ENCODE assay signal across 9 cellular contexts in the genomic region with DNA sequence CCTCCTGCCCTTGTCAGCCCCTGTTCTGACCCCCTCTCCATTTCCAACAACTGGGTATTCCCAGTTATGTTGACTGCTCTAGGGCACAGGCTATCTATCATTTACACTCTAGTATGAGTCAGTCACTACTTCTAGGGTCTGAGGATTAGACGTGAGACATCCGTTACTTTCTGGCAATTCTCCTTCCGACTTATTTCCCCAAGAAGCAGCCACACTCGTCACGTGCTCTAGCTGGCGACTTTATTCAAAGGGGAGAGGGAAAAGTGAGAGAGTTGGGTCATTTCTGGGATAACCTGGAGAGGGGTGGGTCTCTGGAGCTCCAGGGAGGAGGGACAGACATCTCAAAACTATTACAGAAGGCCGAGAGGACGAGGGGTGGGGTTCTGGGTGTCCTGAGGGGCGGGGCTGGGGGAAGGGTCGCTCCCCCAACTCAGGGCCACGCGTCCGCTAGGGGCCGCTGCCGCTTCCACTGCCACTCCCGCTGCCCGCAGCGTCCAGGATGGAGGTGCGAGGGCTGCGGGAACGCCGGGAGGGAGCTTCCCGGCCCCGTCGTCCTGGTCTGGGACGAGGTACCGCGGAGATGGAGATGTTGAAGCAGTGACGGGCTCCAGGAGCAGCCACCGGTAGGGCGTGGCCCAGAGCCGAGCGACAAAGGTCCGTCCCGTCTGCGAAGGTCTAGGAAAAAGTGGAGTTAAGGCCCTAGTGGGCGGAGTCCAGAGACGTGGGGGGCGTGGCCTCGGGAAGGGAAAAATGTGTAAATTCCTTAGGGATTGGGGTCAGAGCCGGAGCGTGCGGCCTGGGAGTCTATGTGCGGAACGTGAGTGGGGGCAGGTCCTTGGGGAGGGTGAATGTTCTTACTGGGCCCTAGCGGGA. TPM values are rescaled to one million over a fixed set of nuclear protein-coding genes. Genes with fewer than 3 reads are reported as not detected.
DNase-seq lines count a peak whose midpoint lies in the region; ATAC-seq and TF ChIP-seq lines count a peak whose summit lies in the region.
"Had no signal": no experiment of that assay in that cellular context is flagged by ENCODE, and none has a peak within 500 bp of the region (broad histone marks: within the 10 kb centered on the region; RNA-seq: fewer than 3 reads in every experiment).

No MANE protein-coding gene starts in this region.

- H3K4me3 ChIP-seq in mammary epithelial cell (replicated peaks in 1 of 3; ENCODE audit: insufficient read depth in 1 of 3, low read depth in 2 of 3, low read length in 3 of 3), result no peak overlapping the region
- peak overlapping the region in 1 of 3 donors; percentile 35 for H3K4me3 ChIP-seq in breast epithelium
- no peak overlapping the region for H3K4me3 ChIP-seq in foreskin fibroblast (ENCODE audit: low read depth in 1 of 2, low read length in 2 of 2)
- no peak overlapping the region for H3K4me3 ChIP-seq in prostate gland

- no peaks in the 10 kb centered on the region for H3K79me2 ChIP-seq in mammary epithelial cell (ENCODE audit: insufficient read depth, low read length)

- no peaks in the 10 kb centered on the region for H3K27me3 ChIP-seq in mammary epithelial cell (ENCODE audit: insufficient read depth, low read length)
- H3K27me3 ChIP-seq in breast epithelium, result peaks cover 5 to 52% of the 10 kb centered on the region in 2 donors
- peaks cover 4% of the 10 kb centered on the region for H3K27me3 ChIP-seq in prostate gland (replicated peaks; ENCODE audit: insufficient read depth)

- CTCF ChIA-PET in mammary epithelial cell (lab: Charles Lee; ENCODE audit: low non-redundant PET) (interaction anchor here (0.6 kb wide), 1 partner anchor 68 kb away, joined by 3 read pairs; no protein-coding TSS in a partner anchor), RWPE1 (lab: Yijun Ruan, JAX) (interaction anchor here (0.5 to 1.7 kb wide), 3 partner anchors 8 to 31 kb away, joined by 3 to 8 read pairs (median 6); no protein-coding TSS in a partner anchor)

- no peaks in the 10 kb centered on the region for H4K20me1 ChIP-seq in mammary epithelial cell (ENCODE audit: insufficient read depth, low read length)

- no peaks in the 10 kb centered on the region for H3K4me1 Mint-ChIP-seq in type B pancreatic cell (ENCODE audit: unreplicated experiment)

- H3K9me3 ChIP-seq in mammary epithelial cell (replicated peaks; ENCODE audit: insufficient read depth, low read length) (no peaks in the 10 kb centered on the region), breast epithelium (no peaks in the 10 kb centered on the region), prostate gland (no peaks in the 10 kb centered on the region)

- BruUV-seq in mammary epithelial cell (replicated peaks; lab: Mats Ljungman, UMichigan), result no TSS peak

- in situ Hi-C loops in mammary epithelial cell (cut with MboI; ENCODE audit: low sequenced_read_pairs in 2 of 2), result no loop called here

- peak overlapping the region; percentile 76 for H2AFZ ChIP-seq in mammary epithelial cell (ENCODE audit: low read depth, low read length)

- H3K4me1 ChIP-seq in mammary epithelial cell (ENCODE audit: insufficient read depth, low read length) (peaks cover 7% of the 10 kb centered on the region), breast epithelium (no peaks in the 10 kb centered on the region), prostate gland (replicated peaks) (no peaks in the 10 kb centered on the region)

- H3K27ac ChIP-seq in mammary epithelial cell (ENCODE audit: insufficient read depth, low read depth, low read length), result no peak overlapping the region
- H3K27ac ChIP-seq in breast epithelium, result no peak overlapping the region
- no peak overlapping the region for H3K27ac ChIP-seq in RWPE1
- no peak overlapping the region for H3K27ac ChIP-seq in prostate gland

- WGBS in mammary epithelial cell (ENCODE audit: low coverage, missing lambda C conversion rate), result 11% methylated on average over 8 of the region's 46 CpGs
- 6% methylated on average over 46 of the region's 46 CpGs for WGBS in prostate gland

- no peak for TF ChIP-seq POLR2A in breast epithelium (IDR thresholded peaks at IDR 0.05)
- TF ChIP-seq POLR2A in prostate gland (IDR thresholded peaks at IDR 0.05), result no peak

- H3K36me3 ChIP-seq in mammary epithelial cell (ENCODE audit: insufficient read depth, low read length) (no peaks in the 10 kb centered on the region), breast epithelium (no peaks in the 10 kb centered on the region), prostate gland (no peaks in the 10 kb centered on the region)

- peaks cover 3% of the 10 kb centered on the region for H3K36me3 Mint-ChIP-seq in type B pancreatic cell

- dilution Hi-C loops in mammary epithelial cell (cut with HindIII; ENCODE audit: low sequenced_read_pairs), result no loop called here

- H3K4me2 ChIP-seq in mammary epithelial cell (ENCODE audit: insufficient read depth, low read depth, low read length), result peak overlapping the region; percentile 38

- peak; percentile 18 to 47 for TF ChIP-seq CTCF in mammary epithelial cell (conservative IDR thresholded peaks at IDR 0.05 in 1 of 2, IDR thresholded peaks at IDR 0.05 in 1 of 2; ENCODE audit: extremely low read depth in 1 of 2, insufficient read depth in 1 of 2, low read depth in 1 of 2, low read length in 2 of 2)
- TF ChIP-seq CTCF in breast epithelium (IDR thresholded peaks at IDR 0.05), result no peak
- TF ChIP-seq CTCF in RWPE1 (conservative IDR thresholded peaks at IDR 0.05; ENCODE audit: low read depth), result peak; percentile 29; the same call in 1 of the 2 replicates
- TF ChIP-seq CTCF in foreskin fibroblast (IDR thresholded peaks at IDR 0.05; ENCODE audit: low read depth, low read length), result peak; percentile 25
- peak; percentile 77 for TF ChIP-seq CTCF in type B pancreatic cell (conservative IDR thresholded peaks at IDR 0.05)
- TF ChIP-seq CTCF in prostate gland (IDR thresholded peaks at IDR 0.05), result no peak

- H3K27ac Mint-ChIP-seq in type B pancreatic cell, result no peak overlapping the region

- no peak for ATAC-seq in GM18511 (IDR thresholded peaks at IDR 0.05; ENCODE audit: unreplicated experiment)

- H3K4me3 Mint-ChIP-seq in type B pancreatic cell, result no peak overlapping the region

- H3K9ac ChIP-seq in mammary epithelial cell (ENCODE audit: insufficient read depth, low read length), result no peak overlapping the region

- POLR2A ChIA-PET in RWPE1 (lab: Yijun Ruan, JAX; ENCODE audit: low non-redundant PET), result no interaction called here

- peaks cover 4% of the 10 kb centered on the region for H3K9me3 Mint-ChIP-seq in type B pancreatic cell

- H3K27me3 Mint-ChIP-seq in type B pancreatic cell, result peaks cover 57% of the 10 kb centered on the region

- DNase-seq in mammary epithelial cell (no peak), breast epithelium (ENCODE audit: low spot score in 2 of 2) (no peak), RWPE1 (ENCODE audit: low spot score) (no peak), foreskin fibroblast (peak in 1 of 2 donors; percentile 48), type B pancreatic cell (ENCODE audit: extremely low spot score, unreplicated experiment) (no peak), prostate gland (ENCODE audit: low spot score) (no peak), kidney tubule cell (ENCODE audit: low spot score) (no peak)
- DNase-seq: NCI-H510A treated with DMSO at 0.1 percent for 48 hours had no signal

- intact Hi-C loops in mammary epithelial cell (cut with micrococcal nuclease), result no loop called here
- intact Hi-C loops in breast epithelium (cut with DNase I; ENCODE audit: low total_unique reads), result no loop called here
- intact Hi-C loops in prostate gland (cut with DNase I), result no loop called here

RNA-seq across cellular contexts. Expression of gene RTBDN, which starts 8.9 kb away (rescaled TPM):
- total RNA-seq in mammary epithelial cell, result not detected
- not detected for polyA plus RNA-seq in mammary epithelial cell
- polyA minus RNA-seq in mammary epithelial cell, result not detected
- not detected for total RNA-seq in breast epithelium
- not detected in 2 replicates for total RNA-seq in type B pancreatic cell (ENCODE audit: low replicate concordance)
- total RNA-seq in prostate gland, result 1 to 10 TPM in 1 of 2 donors, not detected in 1; 1.1 TPM

RNA-seq across cellular contexts. Expression of gene MAST1, which starts 12.8 kb away (rescaled TPM):
- total RNA-seq in mammary epithelial cell, result 1 to 10 TPM in 1 of 2 donors, under 1 TPM in 1; 0.50 to 2.2 TPM
- polyA plus RNA-seq in mammary epithelial cell, result 0.42 TPM
- polyA minus RNA-seq in mammary epithelial cell, result not detected
- total RNA-seq in breast epithelium, result under 1 TPM in 1 of 3 donors, not detected in 2; 0.88 TPM
- 1.9 and 3.5 TPM in 2 replicates for total RNA-seq in type B pancreatic cell (ENCODE audit: low replicate concordance)
- 1 to 10 TPM; 1.3 to 2.4 TPM for total RNA-seq in prostate gland

RNA-seq across cellular contexts. Expression of gene RNASEH2A, which starts 19.1 kb away (rescaled TPM):
- total RNA-seq in mammary epithelial cell (10 to 100 TPM in 1 of 2 donors, 1 to 10 TPM in 1; 7.0 to 27.8 TPM), breast epithelium (1 to 10 TPM; 5.2 to 8.8 (median 8.5) TPM), type B pancreatic cell (ENCODE audit: low replicate concordance) (13.7 and 37.2 TPM in 2 replicates), prostate gland (10 to 100 TPM in 1 of 2 donors, 1 to 10 TPM in 1; 8.7 to 11.5 TPM)
- polyA plus RNA-seq in mammary epithelial cell, result 71.6 TPM
- polyA minus RNA-seq in mammary epithelial cell, result 24.4 TPM

RNA-seq across cellular contexts. Expression of gene THSD8, which starts 23.6 kb away (rescaled TPM):
- total RNA-seq in mammary epithelial cell (10 to 100 TPM in 1 of 2 donors, not detected in 1; 19.8 TPM), breast epithelium (not detected), type B pancreatic cell (ENCODE audit: low replicate concordance) (10.1 and 19.4 TPM in 2 replicates), prostate gland (under 1 TPM in 1 of 2 donors, not detected in 1; 0.91 TPM)
- polyA plus RNA-seq in mammary epithelial cell, result not detected
- polyA minus RNA-seq in mammary epithelial cell, result 24.4 TPM

RNA-seq across cellular contexts. Expression of gene PRDX2, which starts 23.9 kb away (rescaled TPM):
- total RNA-seq in mammary epithelial cell (100 to 1,000 TPM; 169 to 202 TPM), breast epithelium (100 to 1,000 TPM; 150 to 199 (median 199) TPM), type B pancreatic cell (ENCODE audit: low replicate concordance) (416 and 497 TPM in 2 replicates), prostate gland (100 to 1,000 TPM; 256 to 548 TPM)
- polyA plus RNA-seq in mammary epithelial cell, result 377 TPM
- polyA minus RNA-seq in mammary epithelial cell, result 324 TPM

Comparison
In these comparisons a context has a peak if more than half of its experiments do, and no peak if none do; other contexts are left out.
1. CTCF ChIP-seq: peak in mammary epithelial cell (2 of 2), RWPE1 (single experiment), foreskin fibroblast (single experiment) and type B pancreatic cell (single experiment); none in breast epithelium (0 of 3) and prostate gland (0 of 4).